In the genomic region with DNA sequence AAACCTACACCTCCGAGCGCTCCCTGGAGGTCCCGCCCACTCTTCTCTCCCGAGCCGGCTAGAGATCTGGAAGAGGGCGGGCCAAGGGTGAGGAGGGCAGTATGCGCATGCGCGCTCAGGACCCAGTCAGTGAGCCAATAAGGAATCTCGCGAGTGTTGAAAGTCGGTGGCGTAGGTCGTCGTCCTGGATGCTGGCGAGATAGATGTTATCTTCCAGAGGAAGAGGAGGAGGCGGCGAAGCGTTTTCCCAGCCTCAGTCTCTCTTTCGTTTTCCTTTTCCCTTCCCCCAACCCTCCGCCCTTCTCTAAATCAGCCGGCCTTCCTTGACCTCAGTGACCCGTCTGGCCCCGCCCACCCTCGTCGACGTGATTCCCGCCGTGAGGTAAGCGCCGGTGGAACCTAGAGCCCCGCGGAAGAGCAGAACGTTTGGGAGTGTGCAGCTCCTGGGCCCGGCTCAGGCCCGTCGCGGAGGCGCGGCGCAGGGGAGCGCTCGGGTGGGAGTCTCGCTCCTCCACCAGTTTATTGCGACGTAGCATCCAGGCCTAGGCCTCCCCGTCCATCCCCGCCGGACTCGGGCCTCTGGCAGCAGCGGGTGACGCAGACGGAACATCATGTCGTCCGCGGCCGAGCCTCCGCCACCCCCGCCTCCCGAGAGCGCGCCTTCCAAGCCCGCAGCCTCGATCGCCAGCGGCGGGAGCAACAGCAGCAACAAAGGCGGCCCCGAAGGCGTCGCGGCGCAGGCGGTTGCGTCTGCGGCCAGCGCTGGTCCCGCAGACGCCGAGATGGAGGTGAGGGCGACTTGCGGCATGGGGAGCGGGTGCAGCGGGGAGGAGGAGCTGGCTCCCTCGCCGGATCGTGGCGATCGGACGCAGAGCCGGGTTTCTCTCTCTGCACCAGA, we compare ENCODE assay signal across 8 cellular contexts. TPM values are rescaled to one million over a fixed set of nuclear protein-coding genes. Genes with fewer than 3 reads are reported as not detected.
DNase-seq lines count a peak whose midpoint lies in the region; ATAC-seq and TF ChIP-seq lines count a peak whose summit lies in the region.

A gene with protein sequence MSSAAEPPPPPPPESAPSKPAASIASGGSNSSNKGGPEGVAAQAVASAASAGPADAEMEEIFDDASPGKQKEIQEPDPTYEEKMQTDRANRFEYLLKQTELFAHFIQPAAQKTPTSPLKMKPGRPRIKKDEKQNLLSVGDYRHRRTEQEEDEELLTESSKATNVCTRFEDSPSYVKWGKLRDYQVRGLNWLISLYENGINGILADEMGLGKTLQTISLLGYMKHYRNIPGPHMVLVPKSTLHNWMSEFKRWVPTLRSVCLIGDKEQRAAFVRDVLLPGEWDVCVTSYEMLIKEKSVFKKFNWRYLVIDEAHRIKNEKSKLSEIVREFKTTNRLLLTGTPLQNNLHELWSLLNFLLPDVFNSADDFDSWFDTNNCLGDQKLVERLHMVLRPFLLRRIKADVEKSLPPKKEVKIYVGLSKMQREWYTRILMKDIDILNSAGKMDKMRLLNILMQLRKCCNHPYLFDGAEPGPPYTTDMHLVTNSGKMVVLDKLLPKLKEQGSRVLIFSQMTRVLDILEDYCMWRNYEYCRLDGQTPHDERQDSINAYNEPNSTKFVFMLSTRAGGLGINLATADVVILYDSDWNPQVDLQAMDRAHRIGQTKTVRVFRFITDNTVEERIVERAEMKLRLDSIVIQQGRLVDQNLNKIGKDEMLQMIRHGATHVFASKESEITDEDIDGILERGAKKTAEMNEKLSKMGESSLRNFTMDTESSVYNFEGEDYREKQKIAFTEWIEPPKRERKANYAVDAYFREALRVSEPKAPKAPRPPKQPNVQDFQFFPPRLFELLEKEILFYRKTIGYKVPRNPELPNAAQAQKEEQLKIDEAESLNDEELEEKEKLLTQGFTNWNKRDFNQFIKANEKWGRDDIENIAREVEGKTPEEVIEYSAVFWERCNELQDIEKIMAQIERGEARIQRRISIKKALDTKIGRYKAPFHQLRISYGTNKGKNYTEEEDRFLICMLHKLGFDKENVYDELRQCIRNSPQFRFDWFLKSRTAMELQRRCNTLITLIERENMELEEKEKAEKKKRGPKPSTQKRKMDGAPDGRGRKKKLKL (plus strand): TSS at position 389 of the 898 bp plus-strand sequence. CDS start 223 bp downstream, at position 612.

- H3K27ac ChIP-seq in KMS-11: peak within 1 kb of the TSS; percentile 86
- H3K27ac ChIP-seq in Peyer's patch: peak within 1 kb of the TSS; percentile 97 to 100 (median 98)
- peak within 1 kb of the TSS; percentile 94 for H3K27ac ChIP-seq in muscle layer of colon (ENCODE audit: low read depth, low read length)

- H2AFZ ChIP-seq in KMS-11 (ENCODE audit: low read depth): peak within 1 kb of the TSS; percentile 64

- H3K79me2 ChIP-seq in KMS-11 (ENCODE audit: insufficient read depth, low read depth): peaks cover 47% of the 10 kb centered on the region

- TF ChIP-seq CTCF in KMS-11 (conservative IDR thresholded peaks at IDR 0.05; ENCODE audit: low read depth, low read length) (no peak), Peyer's patch (IDR thresholded peaks at IDR 0.05) (no peak)

- H4K20me1 ChIP-seq in KMS-11 (ENCODE audit: insufficient read depth): peaks cover 7% of the 10 kb centered on the region; the same call in 1 of the 2 replicates

- H3K4me3 ChIP-seq in KMS-11 (IDR thresholded peaks at IDR 0.05; ENCODE audit: insufficient read depth, low read depth, low read length): peak within 1 kb of the TSS; percentile 64
- H3K4me3 ChIP-seq in Peyer's patch: peak within 1 kb of the TSS; percentile 79 to 95 (median 86)
- peak within 1 kb of the TSS; percentile 76 to 93 for H3K4me3 ChIP-seq in muscle layer of colon (ENCODE audit: low read depth in 1 of 2, low read length in 2 of 2)

- H3K27me3 ChIP-seq in KMS-11 (ENCODE audit: insufficient read depth, low read depth): no peaks in the 10 kb centered on the region
- H3K27me3 ChIP-seq in Peyer's patch: no peaks in the 10 kb centered on the region
- H3K27me3 ChIP-seq in muscle layer of colon (ENCODE audit: control insufficient read depth in 1 of 2, insufficient read depth in 2 of 2, low read length in 2 of 2): no peaks in the 10 kb centered on the region

- H3K9me3 ChIP-seq in Peyer's patch: no peaks in the 10 kb centered on the region
- H3K9me3 ChIP-seq in muscle layer of colon (ENCODE audit: low read length): no peaks in the 10 kb centered on the region

- H3K36me3 ChIP-seq in KMS-11 (ENCODE audit: insufficient read depth): no peaks in the 10 kb centered on the region; the same call in 1 of the 2 replicates
- peaks cover 0 to 14% (median 0%) of the 10 kb centered on the region in 3 donors for H3K36me3 ChIP-seq in Peyer's patch
- peaks cover 13% of the 10 kb centered on the region for H3K36me3 ChIP-seq in muscle layer of colon (ENCODE audit: insufficient read depth, low read length)

- H3K4me2 ChIP-seq in KMS-11: peak within 1 kb of the TSS; percentile 67

- TF ChIP-seq POLR2A in Peyer's patch (IDR thresholded peaks at IDR 0.05): peak; percentile 84 to 94

- peak within 1 kb of the TSS; percentile 85 for H3K9ac ChIP-seq in KMS-11
- H3K9ac ChIP-seq in muscle layer of colon (ENCODE audit: low read length): peak within 1 kb of the TSS; percentile 100

- ATAC-seq in GM21737 (IDR thresholded peaks at IDR 0.05; ENCODE audit: unreplicated experiment) (peak; percentile 88), esophagus mucosa (peak; percentile 99)

- peaks cover 35% of the 10 kb centered on the region for H3K4me1 ChIP-seq in KMS-11 (ENCODE audit: low read depth, poor library complexity, severe bottlenecking)
- H3K4me1 ChIP-seq in Peyer's patch: peaks cover 0 to 28% (median 6%) of the 10 kb centered on the region in 4 donors
- peaks cover 35% of the 10 kb centered on the region for H3K4me1 ChIP-seq in muscle layer of colon (ENCODE audit: insufficient read depth, low read length)

- DNase-seq in DMS53 treated with DMSO at 0.1 percent for 48 hours (lab: John Stamatoyannopoulos, UW; ENCODE audit: unreplicated experiment): peak; percentile 92
- peak; percentile 95 to 99 (median 96) for DNase-seq in Peyer's patch
- DNase-seq in activated T-cell treated with anti-CD3 and anti-CD28 coated beads, Interleukin-2, amount 50 U/mL, for 48 hours: peak; percentile 95 to 97
- peak; percentile 93 for DNase-seq in stimulated activated CD8-positive, alpha-beta memory T cell treated with anti-CD3 and anti-CD28 coated beads, Interleukin-7, amount 100 ng/mL, for 24 hours (ENCODE audit: low read depth)

RNA-seq across cellular contexts. Expression of the gene that starts here (rescaled TPM):
- total RNA-seq in Peyer's patch (10 to 100 TPM; 21.5 to 35.9 (median 26.2) TPM), esophagus mucosa (17.9 TPM)

Comparison
In these comparisons a context has a peak if more than half of its experiments do, and no peak if none do; other contexts are left out.
1. Peak in every context shown above with its lines: DNase-seq, ATAC-seq, H3K4me3 ChIP-seq and H3K27ac ChIP-seq.